In the genomic region with DNA sequence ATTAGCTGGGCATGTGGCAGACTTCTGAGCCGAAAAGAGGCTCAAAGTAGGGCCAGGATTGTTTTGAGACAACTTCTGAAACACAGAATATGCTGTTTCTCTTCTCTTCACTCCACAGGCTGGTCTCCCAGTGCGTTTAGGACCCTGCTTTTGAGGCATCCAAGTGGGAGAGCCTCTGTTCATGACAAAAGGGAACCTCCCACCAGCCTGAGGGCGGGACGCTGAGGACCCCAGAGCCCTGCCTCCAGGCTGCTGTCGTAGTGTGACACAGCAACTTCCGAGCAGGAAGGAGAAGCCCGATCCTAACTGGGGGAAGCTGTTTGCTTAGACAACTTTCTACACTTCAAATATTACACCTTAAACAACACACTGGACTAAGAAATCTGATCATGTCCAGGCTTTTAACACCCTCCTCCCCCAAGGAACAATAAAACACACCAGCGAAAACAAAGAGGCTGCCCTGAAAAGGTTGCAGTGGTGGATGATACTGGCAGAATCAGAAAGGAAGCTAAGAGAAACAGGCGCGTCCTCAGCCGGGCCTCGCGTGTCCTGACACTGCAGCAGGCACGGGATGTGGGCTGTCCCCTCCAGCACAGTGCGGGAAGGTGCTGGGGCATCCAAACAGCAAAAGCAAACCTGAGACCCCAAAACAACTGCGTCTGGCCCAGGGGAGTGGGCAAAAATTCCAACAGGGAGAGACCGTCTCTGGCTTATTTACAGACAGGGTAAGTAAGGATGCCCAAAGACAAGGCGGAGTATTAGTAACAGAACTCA, we compare ENCODE assay signal across 1 cellular context.
TF ChIP-seq lines count a peak whose summit lies in the region.

No MANE protein-coding gene starts in this region.

TF ChIP-seq in H1, 55 proteins besides CTCF, POLR2A, EP300 and RAD21 (continued from another document):
- TF ChIP-seq, protein P1, sequence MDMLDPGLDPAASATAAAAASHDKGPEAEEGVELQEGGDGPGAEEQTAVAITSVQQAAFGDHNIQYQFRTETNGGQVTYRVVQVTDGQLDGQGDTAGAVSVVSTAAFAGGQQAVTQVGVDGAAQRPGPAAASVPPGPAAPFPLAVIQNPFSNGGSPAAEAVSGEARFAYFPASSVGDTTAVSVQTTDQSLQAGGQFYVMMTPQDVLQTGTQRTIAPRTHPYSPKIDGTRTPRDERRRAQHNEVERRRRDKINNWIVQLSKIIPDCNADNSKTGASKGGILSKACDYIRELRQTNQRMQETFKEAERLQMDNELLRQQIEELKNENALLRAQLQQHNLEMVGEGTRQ (IDR thresholded peaks at IDR 0.05; ENCODE audit: low read length), result no peak
- TF ChIP-seq POLR2AphosphoS5 (IDR thresholded peaks at IDR 0.05; ENCODE audit: low read depth, low read length) (peak; percentile 87), JUND (IDR thresholded peaks at IDR 0.05; ENCODE audit: low read length) (no peak), SIN3A (conservative IDR thresholded peaks at IDR 0.05 in 1 of 2, IDR thresholded peaks at IDR 0.05 in 1 of 2; ENCODE audit: low read depth in 1 of 2, low read length in 2 of 2) (0 out of 4 replicates have a peak, but pooled peaks of 1 of the 2 experiments have one; percentile 15), BACH1 (IDR thresholded peaks at IDR 0.05; ENCODE audit: low read length) (peak; percentile 95), SIRT6 (IDR thresholded peaks at IDR 0.05; ENCODE audit: low read length) (no peak), MAFK (IDR thresholded peaks at IDR 0.05; ENCODE audit: low read depth, low read length) (peak; percentile 83)
